27 cellular contexts compared by ENCODE assay signal in genomic region chr10:110163841-110164240, GRCh38.
"Had no signal": no experiment of that assay in that cellular context is flagged by ENCODE, and none has a peak within 500 bp of the region (broad histone marks: within the 10 kb centered on the region; RNA-seq: fewer than 3 reads in every experiment).

No MANE protein-coding gene starts in this region.

- H3K79me2 ChIP-seq: parathyroid adenoma had no signal

- H3K4me1 ChIP-seq: parathyroid adenoma had no signal

- H3K36me3 ChIP-seq: brain microvascular endothelial cell, tibial nerve had no signal

- H3K36me3 Mint-ChIP-seq: mesothelial cell of epicardium had no signal

- DNase-seq: activated CD4-positive, alpha-beta T cell treated with anti-CD3 and anti-CD28 coated beads for 48 hours; activated CD4-positive, alpha-beta T cell treated with anti-CD3 and anti-CD28 coated beads, Interleukin-2, amount 50 U/mL, for 48 hours; activated CD8-positive, alpha-beta memory T cell treated with anti-CD3 and anti-CD28 coated beads, Interleukin-2, amount 50 U/mL, for 48 hours; activated gamma-delta T cell treated with Interleukin-2 at 50 U/mL for 16 hours; activated naive CD4-positive, alpha-beta T cell treated with anti-CD3 and anti-CD28 coated beads, Interleukin-2, amount 50 U/mL, for 16 hours; activated T-cell treated with anti-CD3 and anti-CD28 coated beads, Interleukin-2, amount 50 U/mL, for 24 hours; amniotic stem cell; brain microvascular endothelial cell; mammary epithelial cell; naive B cell; nephron progenitor cell; occipital lobe; right cardiac atrium; stimulated activated CD4-positive, alpha-beta T cell treated with anti-CD3 and anti-CD28 coated beads, Interleukin-15, amount 100 ng/mL, for 24 hours; stimulated activated CD4-positive, alpha-beta T cell treated with anti-CD3 and anti-CD28 coated beads, Interleukin-2, amount 100 ng/mL, for 24 hours; stimulated activated naive CD4-positive, alpha-beta T cell treated with Interleukin-2 at 50 U/mL for 16 hours; T-helper 1 cell had no signal

- H3K4me3 ChIP-seq: tibial nerve had no signal

- H3K9me3 Mint-ChIP-seq: activated T-cell treated with anti-CD3 and anti-CD28 coated beads, Interleukin-2, amount 50 U/mL, for 24 hours; activated T-helper 17 cell treated with anti-CD3 and anti-CD28 coated beads, Interleukin-2, amount 50 U/mL, for 72 hours; dendritic cell treated with granulocyte-macrophage colony-stimulating factor and Interleukin-4, amounts not matched to agents 40 ng/mL and 50 ng/mL, for 4 days; mesothelial cell of epicardium; naive B cell; nephron progenitor cell; T-helper 2 cell treated with Interferon-gamma antibody and Interleukin-4, amounts not matched to agents 5 μg/mL and 100 μg/mL, for 36 hours had no signal

- H3K4me3 Mint-ChIP-seq: activated T-cell treated with anti-CD3 and anti-CD28 coated beads, Interleukin-2, amount 50 U/mL, for 24 hours; activated T-helper 17 cell treated with anti-CD3 and anti-CD28 coated beads, Interleukin-2, amount 50 U/mL, for 72 hours; dendritic cell treated with granulocyte-macrophage colony-stimulating factor and Interleukin-4, amounts not matched to agents 40 ng/mL and 50 ng/mL, for 4 days; mesothelial cell of epicardium; nephron progenitor cell; T-helper 2 cell treated with Interferon-gamma antibody and Interleukin-4, amounts not matched to agents 5 μg/mL and 100 μg/mL, for 36 hours had no signal

- H2AFZ ChIP-seq: parathyroid adenoma had no signal

- H3K27ac Mint-ChIP-seq: activated T-cell treated with anti-CD3 and anti-CD28 coated beads, Interleukin-2, amount 50 U/mL, for 24 hours; activated T-helper 17 cell treated with anti-CD3 and anti-CD28 coated beads, Interleukin-2, amount 50 U/mL, for 72 hours; dendritic cell treated with granulocyte-macrophage colony-stimulating factor and Interleukin-4, amounts not matched to agents 40 ng/mL and 50 ng/mL, for 4 days; mesothelial cell of epicardium; nephron progenitor cell; T-helper 2 cell treated with Interferon-gamma antibody and Interleukin-4, amounts not matched to agents 5 μg/mL and 100 μg/mL, for 36 hours had no signal

- H3K27ac ChIP-seq: brain microvascular endothelial cell, parathyroid adenoma, tibial nerve had no signal

- ATAC-seq: activated CD4-positive, CD25-positive, alpha-beta regulatory T cell treated with anti-CD3 and anti-CD28 coated beads, Interleukin-2, amount 50 U/mL, for 24 hours; activated T-helper 17 cell treated with anti-CD3 and anti-CD28 coated beads, Interleukin-2, amount 50 U/mL, for 72 hours; right cardiac atrium had no signal

- H3K9me3 ChIP-seq: tibial nerve had no signal

- H3K9ac ChIP-seq: parathyroid adenoma had no signal

- FAIRE-seq: astrocyte, frontal cortex, islet of Langerhans had no signal
